Comparison of ENCODE assay signal across 13 cellular contexts in genomic region chr16:66248096-66248495, GRCh38.
DNase-seq lines count a peak whose midpoint lies in the region; ATAC-seq and TF ChIP-seq lines count a peak whose summit lies in the region.
"Had no signal": no experiment of that assay in that cellular context is flagged by ENCODE, and none has a peak within 500 bp of the region (broad histone marks: within the 10 kb centered on the region; RNA-seq: fewer than 3 reads in every experiment).

No MANE protein-coding gene starts in this region.

- TF ChIP-seq CTCF in BJ (IDR thresholded peaks at IDR 0.05; ENCODE audit: insufficient read depth, low read depth, low read length) = no peak
- TF ChIP-seq CTCF in body of pancreas (IDR thresholded peaks at IDR 0.05) = no peak
- TF ChIP-seq CTCF in WERI-Rb-1 (IDR thresholded peaks at IDR 0.05; ENCODE audit: low read depth, low read length) = no peak

- ATAC-seq in body of pancreas = peak; percentile 53
- ATAC-seq in right cardiac atrium = peak; percentile 87
- ATAC-seq: SK-N-SH treated with all-trans-retinoic acid at 6 μM for 48 hours had no signal

- POLR2A ChIA-PET in BJ (lab: Charles Lee) = no interaction called here

- WGBS in body of pancreas, 2 donors = 34 to 47% methylated on average over 7 of the region's 7 CpGs
- 35% methylated on average over 7 of the region's 7 CpGs for WGBS in right cardiac atrium

- H3K36me3 ChIP-seq in BJ (ENCODE audit: control insufficient read depth, insufficient read depth, low read length) (no peaks in the 10 kb centered on the region), body of pancreas (replicated peaks in 1 of 2; ENCODE audit: insufficient read depth in 1 of 2, low read depth in 2 of 2) (no peaks in the 10 kb centered on the region), WERI-Rb-1 (no peaks in the 10 kb centered on the region)

- no peaks in the 10 kb centered on the region for H3K4me1 ChIP-seq in body of pancreas
- H3K4me1 ChIP-seq in right cardiac atrium (ENCODE audit: control insufficient read depth, insufficient read depth, low read length) = no peaks in the 10 kb centered on the region

- CTCF ChIA-PET in BJ (lab: Yijun Ruan, JAX) = interaction anchor here (1.5 kb wide), 1 partner anchor 11 kb away, joined by 4 read pairs; no protein-coding TSS in a partner anchor

- no peak overlapping the region for H3K27ac ChIP-seq in body of pancreas
- H3K27ac ChIP-seq in right cardiac atrium (ENCODE audit: low read length) = peak overlapping the region; percentile 55
- no peak overlapping the region for H3K27ac ChIP-seq in WERI-Rb-1

- H3K4me3 ChIP-seq in BJ (ENCODE audit: low read depth, low read length) (no peak overlapping the region), body of pancreas (no peak overlapping the region), right cardiac atrium (ENCODE audit: low read length) (no peak overlapping the region), skeletal muscle cell (ENCODE audit: low read depth, low read length) (no peak overlapping the region), WERI-Rb-1 (ENCODE audit: low read depth, low read length) (no peak overlapping the region)

- peak; percentile 66 for DNase-seq in BJ (ENCODE audit: low read depth)
- peak; percentile 21 to 37 (median 32) for DNase-seq in body of pancreas
- peak; percentile 83 to 94 (median 90) for DNase-seq in right cardiac atrium
- peak; percentile 61 for DNase-seq in skeletal muscle cell (ENCODE audit: low read depth)
- no peak for DNase-seq in NCI-H2081 treated with DMSO at 0.1 percent for 48 hours (lab: John Stamatoyannopoulos, UW)
- DNase-seq in WERI-Rb-1 = no peak
- no peak for DNase-seq in kidney glomerular epithelial cell (lab: John Stamatoyannopoulos, UW)
- DNase-seq in NK-92 (lab: John Stamatoyannopoulos, UW; ENCODE audit: unreplicated experiment) = no peak
- DNase-seq: activated CD4-positive, alpha-beta T cell treated with anti-CD3 and anti-CD28 coated beads, Interleukin-2, amount 10 ng/mL, durations not matched to agents 24 days and 14 days; activated gamma-delta T cell treated with Interleukin-2 at 50 U/mL for 16 hours; CD4-positive, CD25-positive, alpha-beta regulatory T cell; NCI-H524 treated with DMSO at 0.1 percent for 48 hours had no signal

- TF ChIP-seq POLR2A in body of pancreas (IDR thresholded peaks at IDR 0.05) = no peak

- H3K27me3 ChIP-seq in BJ (ENCODE audit: control insufficient read depth, insufficient read depth, low read length) (no peaks in the 10 kb centered on the region), body of pancreas (peaks cover 0 to 3% of the 10 kb centered on the region in 2 donors), right cardiac atrium (ENCODE audit: control insufficient read depth, insufficient read depth) (no peaks in the 10 kb centered on the region), WERI-Rb-1 (ENCODE audit: insufficient read depth, low read depth, severe bottlenecking) (no peaks in the 10 kb centered on the region)

- intact Hi-C loops in body of pancreas (cut with DNase I) = no loop called here
- intact Hi-C loops in right cardiac atrium (cut with DNase I) = no loop called here

- H3K9me3 ChIP-seq in body of pancreas (no peaks in the 10 kb centered on the region), right cardiac atrium (ENCODE audit: control insufficient read depth, low read length) (no peaks in the 10 kb centered on the region), WERI-Rb-1 (ENCODE audit: severe bottlenecking) (no peaks in the 10 kb centered on the region)

Comparison
In these comparisons a context has a peak if more than half of its experiments do, and no peak if none do; other contexts are left out.
1. DNase-seq: peak in BJ (single experiment), body of pancreas (4 of 4), right cardiac atrium (3 of 3) and skeletal muscle cell (single experiment); none in NCI-H2081 treated with DMSO at 0.1 percent for 48 hours (single experiment), WERI-Rb-1 (single experiment), kidney glomerular epithelial cell (single experiment) and NK-92 (single experiment).